In genomic region chr7:152131981-152132494, GRCh38 we compare ENCODE assay signal across 31 cellular contexts.
"Had no signal": no experiment of that assay in that cellular context is flagged by ENCODE, and none has a peak within 500 bp of the region (broad histone marks: within the 10 kb centered on the region; RNA-seq: fewer than 3 reads in every experiment).

No MANE protein-coding gene starts in this region.

- H3K4me3 Mint-ChIP-seq: activated CD8-positive, alpha-beta T cell treated with anti-CD3 and anti-CD28 coated beads, Interleukin-2, amount 10 ng/mL, durations not matched to agents 7 days and 5 days; activated naive CD8-positive, alpha-beta T cell; activated naive CD8-positive, alpha-beta T cell treated with anti-CD3 and anti-CD28 coated beads, Interleukin-2, amount 50 U/mL, for 24 hours; activated T-cell treated with anti-CD3 and anti-CD28 coated beads, Interleukin-2, amount 50 U/mL, for 24 hours had no signal

- DNase-seq: activated CD4-positive, alpha-beta T cell treated with anti-CD3 and anti-CD28 coated beads for 1 hour; activated CD4-positive, alpha-beta T cell treated with anti-CD3 and anti-CD28 coated beads for 48 hours; activated CD4-positive, alpha-beta T cell treated with anti-CD3 and anti-CD28 coated beads, Interleukin-2, amount 50 U/mL, for 4 hours; activated CD4-positive, CD25-positive, alpha-beta regulatory T cell; activated CD8-positive, alpha-beta T cell treated with anti-CD3 and anti-CD28 coated beads, Interleukin-2, amount 10 ng/mL, durations not matched to agents 7 days and 5 days; activated gamma-delta T cell; activated naive CD4-positive, alpha-beta T cell treated with Interleukin-2 at 50 U/mL for 16 hours; activated naive CD8-positive, alpha-beta T cell treated with anti-CD3 and anti-CD28 coated beads, Interleukin-2, amount 50 U/mL, for 24 hours; activated T-cell treated with anti-CD3 and anti-CD28 coated beads, Interleukin-2, amount 50 U/mL, for 24 hours; anterior cingulate cortex; brain microvascular endothelial cell; central memory CD4-positive, alpha-beta T cell; NCI-H1092 treated with DMSO at 0.1 percent for 48 hours; NCI-H1417; NCI-H146; NCI-H187 treated with DMSO at 0.1 percent for 48 hours; NCI-H2081; NCI-H2171 treated with DMSO at 0.1 percent for 48 hours; NCI-H2227 treated with DMSO at 0.1 percent for 48 hours; NCI-H446; NCI-H510A treated with DMSO at 0.1 percent for 48 hours; NCI-H69; NK-92 treated with Interleukin-12 subunit alpha and Interleukin-12 subunit beta, amount 100 ng/mL, for 24 hours; PC-3; Right ventricle myocardium superior; SW 1271; T-helper 1 cell; T1000; WERI-Rb-1 had no signal

- H3K4me1 Mint-ChIP-seq: activated naive CD8-positive, alpha-beta T cell treated with anti-CD3 and anti-CD28 coated beads, Interleukin-2, amount 50 U/mL, for 24 hours had no signal

- H3K27ac ChIP-seq: brain microvascular endothelial cell, WERI-Rb-1 had no signal

- H3K9me3 Mint-ChIP-seq: activated naive CD8-positive, alpha-beta T cell treated with anti-CD3 and anti-CD28 coated beads, Interleukin-2, amount 50 U/mL, for 24 hours; activated T-cell treated with anti-CD3 and anti-CD28 coated beads, Interleukin-2, amount 50 U/mL, for 24 hours; activated T-helper 2 cell treated with anti-CD3 and anti-CD28 coated beads, Interferon-gamma antibody, Interleukin-2, Interleukin-4, amounts not matched to agents 10 μg/mL and 5 μg/mL and 100 μg/mL, durations not matched to agents 14 hours and 24 hours and 36 hours had no signal

- ATAC-seq: activated CD8-positive, alpha-beta T cell treated with anti-CD3 and anti-CD28 coated beads, Interleukin-2, amount 10 ng/mL, durations not matched to agents 7 days and 5 days; activated naive CD8-positive, alpha-beta T cell treated with anti-CD3 and anti-CD28 coated beads, Interleukin-2, amount 50 U/mL, for 24 hours; PC-3 had no signal

- H3K27ac Mint-ChIP-seq: activated CD8-positive, alpha-beta T cell treated with anti-CD3 and anti-CD28 coated beads, Interleukin-2, amount 10 ng/mL, durations not matched to agents 7 days and 5 days; activated naive CD8-positive, alpha-beta T cell; activated naive CD8-positive, alpha-beta T cell treated with anti-CD3 and anti-CD28 coated beads, Interleukin-2, amount 50 U/mL, for 24 hours; activated T-helper 2 cell treated with anti-CD3 and anti-CD28 coated beads, Interferon-gamma antibody, Interleukin-2, Interleukin-4, amounts not matched to agents 10 μg/mL and 5 μg/mL and 100 μg/mL, durations not matched to agents 14 hours and 24 hours and 36 hours had no signal

- H3K27me3 ChIP-seq: brain microvascular endothelial cell had no signal

- H3K27me3 Mint-ChIP-seq: activated naive CD8-positive, alpha-beta T cell; activated naive CD8-positive, alpha-beta T cell treated with anti-CD3 and anti-CD28 coated beads, Interleukin-2, amount 50 U/mL, for 24 hours; activated T-cell treated with anti-CD3 and anti-CD28 coated beads, Interleukin-2, amount 50 U/mL, for 24 hours had no signal
